Comparison of ENCODE assay signal across 12 cellular contexts in genomic region chr4:118760493-118760892, GRCh38.
A peak's percentile ranks its signal among the peaks of the same experiment; 100 is the strongest.
DNase-seq lines count a peak whose midpoint lies in the region; ATAC-seq and TF ChIP-seq lines count a peak whose summit lies in the region.
"Had no signal": no experiment of that assay in that cellular context is flagged by ENCODE, and none has a peak within 500 bp of the region (broad histone marks: within the 10 kb centered on the region; RNA-seq: fewer than 3 reads in every experiment).

No MANE protein-coding gene starts in this region.

- peak overlapping the region in 4 of 5 donors; percentile 54 to 83 (median 74) for H3K27ac ChIP-seq in stomach
- H3K27ac ChIP-seq in adrenal gland, result peak overlapping the region in 1 of 5 donors; percentile 35
- H3K27ac ChIP-seq: colonic mucosa, HL-60 had no signal

- no peak for TF ChIP-seq POLR2A in stomach (IDR thresholded peaks at IDR 0.05)
- TF ChIP-seq POLR2A in adrenal gland (IDR thresholded peaks at IDR 0.05), result no peak

- ATAC-seq in GM19043 (IDR thresholded peaks at IDR 0.05; ENCODE audit: low read depth, unreplicated experiment) (peak; percentile 99), HG02610 (IDR thresholded peaks at IDR 0.05; ENCODE audit: unreplicated experiment) (peak; percentile 99), HG03460 (IDR thresholded peaks at IDR 0.05; ENCODE audit: unreplicated experiment) (peak; percentile 97)
- ATAC-seq: activated T-cell treated with anti-CD3 and anti-CD28 coated beads, Interleukin-2, amount 50 U/mL, for 4 hours had no signal

- no peak for TF ChIP-seq EP300 in stomach (IDR thresholded peaks at IDR 0.05)

- H3K4me3 ChIP-seq in stomach (no peak overlapping the region), adrenal gland (no peak overlapping the region)
- H3K4me3 ChIP-seq: colonic mucosa had no signal

- TF ChIP-seq CTCF in stomach (IDR thresholded peaks at IDR 0.05), result no peak
- no peak for TF ChIP-seq CTCF in adrenal gland (IDR thresholded peaks at IDR 0.05)

- H3K4me1 ChIP-seq in stomach (peaks cover 3 to 94% (median 57%) of the 10 kb centered on the region in 4 donors), adrenal gland (replicated peaks in 1 of 2) (peaks cover 15 to 61% of the 10 kb centered on the region in 2 donors)
- H3K4me1 ChIP-seq: colonic mucosa had no signal

- H3K27me3 ChIP-seq in stomach, result no peaks in the 10 kb centered on the region
- no peaks in the 10 kb centered on the region for H3K27me3 ChIP-seq in adrenal gland
- H3K27me3 ChIP-seq: colonic mucosa had no signal

- POLR2A ChIA-PET in HEK293T (lab: Yijun Ruan, JAX), result no interaction called here

- CTCF ChIA-PET in HEK293T (lab: Yijun Ruan, JAX), result no interaction called here

- intact Hi-C loops in stomach (cut with DNase I; ENCODE audit: low total_unique reads) (no loop called here), adrenal gland (cut with DNase I) (loop anchor here in 1 of 2 donors (10.0 kb wide), 2 partner anchors 104 to 204 kb away; no protein-coding TSS in a partner anchor)

- WGBS in stomach, 5 donors, result 92 to 98% (median 93%) methylated on average over 5 of the region's 5 CpGs
- 94 to 98% (median 97%) methylated on average over 5 of the region's 5 CpGs for WGBS in adrenal gland, 4 donors

- H3K36me3 ChIP-seq in stomach, result peaks cover 0 to 66% (median 28%) of the 10 kb centered on the region in 4 donors
- no peaks in the 10 kb centered on the region for H3K36me3 ChIP-seq in adrenal gland (replicated peaks in 1 of 2)
- H3K36me3 ChIP-seq: colonic mucosa had no signal

- DNase-seq in stomach, result no peak
- no peak for DNase-seq in adrenal gland
- no peak for DNase-seq in NCI-H2107 (lab: John Stamatoyannopoulos, UW)
- no peak for DNase-seq in NCI-H1930 (lab: John Stamatoyannopoulos, UW)
- no peak for DNase-seq in HEK293T (ENCODE audit: extremely low spot score)
- DNase-seq: activated T-cell treated with anti-CD3 and anti-CD28 coated beads, Interleukin-2, amount 50 U/mL, for 4 hours; colonic mucosa; DMS79 had no signal

- H3K9me3 ChIP-seq in stomach (no peaks in the 10 kb centered on the region), adrenal gland (replicated peaks in 1 of 3) (no peaks in the 10 kb centered on the region)
- H3K9me3 ChIP-seq: colonic mucosa had no signal

TF ChIP-seq in HEK293T, 16 proteins besides CTCF, POLR2A, EP300 and RAD21:
- TF ChIP-seq CTBP1 (IDR thresholded peaks at IDR 0.05; ENCODE audit: borderline replicate concordance) (no peak), FOXK2 (IDR thresholded peaks at IDR 0.05) (no peak), FOXA1 (IDR thresholded peaks at IDR 0.05) (no peak), ZNF384 (IDR thresholded peaks at IDR 0.05) (no peak), LEF1 (IDR thresholded peaks at IDR 0.05; ENCODE audit: borderline replicate concordance) (no peak), ELF4 (IDR thresholded peaks at IDR 0.05) (no peak), HDGF (IDR thresholded peaks at IDR 0.05; ENCODE audit: borderline replicate concordance) (no peak), NFRKB (IDR thresholded peaks at IDR 0.05) (no peak), L3MBTL2 (conservative IDR thresholded peaks at IDR 0.05) (no peak), TARDBP (IDR thresholded peaks at IDR 0.05) (no peak)
- TF ChIP-seq, protein P1, sequence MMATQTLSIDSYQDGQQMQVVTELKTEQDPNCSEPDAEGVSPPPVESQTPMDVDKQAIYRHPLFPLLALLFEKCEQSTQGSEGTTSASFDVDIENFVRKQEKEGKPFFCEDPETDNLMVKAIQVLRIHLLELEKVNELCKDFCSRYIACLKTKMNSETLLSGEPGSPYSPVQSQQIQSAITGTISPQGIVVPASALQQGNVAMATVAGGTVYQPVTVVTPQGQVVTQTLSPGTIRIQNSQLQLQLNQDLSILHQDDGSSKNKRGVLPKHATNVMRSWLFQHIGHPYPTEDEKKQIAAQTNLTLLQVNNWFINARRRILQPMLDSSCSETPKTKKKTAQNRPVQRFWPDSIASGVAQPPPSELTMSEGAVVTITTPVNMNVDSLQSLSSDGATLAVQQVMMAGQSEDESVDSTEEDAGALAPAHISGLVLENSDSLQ (IDR thresholded peaks at IDR 0.05), result no peak
